In the genomic region with DNA sequence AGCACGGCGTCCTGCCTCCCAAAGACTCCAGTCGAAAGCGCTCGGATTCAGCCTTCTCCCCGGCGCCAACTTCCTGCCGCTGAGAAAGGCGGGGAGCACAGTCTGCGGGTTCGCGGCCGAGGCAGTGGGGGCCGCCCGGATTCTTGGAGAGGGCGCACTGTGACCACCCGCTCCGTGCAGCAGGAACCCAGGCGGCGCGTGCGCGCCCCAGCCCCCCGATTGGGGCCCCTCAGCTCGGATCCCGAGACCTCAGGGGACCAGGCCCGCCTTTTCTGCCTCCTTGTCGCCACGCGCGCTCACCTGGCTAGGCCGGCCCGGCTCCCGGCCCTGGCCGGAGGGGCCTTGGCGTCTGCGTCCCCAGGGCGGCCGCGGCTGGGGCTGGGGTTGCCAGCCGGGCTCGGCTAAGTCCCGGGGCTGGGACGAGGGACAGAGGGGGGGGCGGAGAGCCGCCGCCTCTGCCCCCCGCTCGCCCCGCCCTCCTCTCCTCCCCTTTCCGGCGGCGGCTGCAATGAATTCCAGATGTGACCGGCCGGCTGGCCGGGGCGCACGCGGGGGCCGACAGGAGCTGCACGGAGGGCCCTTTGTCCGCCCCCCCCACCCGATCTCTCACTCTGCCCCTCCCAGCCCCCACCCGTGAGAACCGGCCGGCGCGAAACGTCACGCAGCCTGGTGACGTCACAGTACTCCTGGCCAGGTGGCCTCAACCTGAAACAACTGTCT, we compare ENCODE assay signal across 8 cellular contexts. TPM values are rescaled to one million over a fixed set of nuclear protein-coding genes. Genes with fewer than 3 reads are reported as not detected.
A peak's percentile ranks its signal among the peaks of the same experiment; 100 is the strongest.
DNase-seq lines count a peak whose midpoint lies in the region; ATAC-seq and TF ChIP-seq lines count a peak whose summit lies in the region.

A gene with protein sequence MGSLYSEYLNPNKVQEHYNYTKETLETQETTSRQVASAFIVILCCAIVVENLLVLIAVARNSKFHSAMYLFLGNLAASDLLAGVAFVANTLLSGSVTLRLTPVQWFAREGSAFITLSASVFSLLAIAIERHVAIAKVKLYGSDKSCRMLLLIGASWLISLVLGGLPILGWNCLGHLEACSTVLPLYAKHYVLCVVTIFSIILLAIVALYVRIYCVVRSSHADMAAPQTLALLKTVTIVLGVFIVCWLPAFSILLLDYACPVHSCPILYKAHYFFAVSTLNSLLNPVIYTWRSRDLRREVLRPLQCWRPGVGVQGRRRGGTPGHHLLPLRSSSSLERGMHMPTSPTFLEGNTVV (minus strand): TSS at position 428 of the 720 bp plus-strand sequence. CDS start 6,426 bp downstream, outside the sequence.

- POLR2A ChIA-PET in activated CD4-positive, alpha-beta memory T cell treated with anti-CD3 and anti-CD28 coated beads, Interleukin-2, amount 10 ng/mL, durations not matched to agents 7 days and 5 days (lab: Charles Lee) = interaction anchor here (1.3 kb wide), 3 partner anchors 19 to 39 kb away, joined by 3 to 4 read pairs (median 3); partner anchors contain the start of gene DNMT1

- DNase-seq in GM06990 (ENCODE audit: extremely low read depth, insufficient read length) (peak; percentile 90), NCI-H748 treated with DMSO at 0.1 percent for 48 hours (lab: John Stamatoyannopoulos, UW) (peak; percentile 43), lung microvascular endothelial cell (ENCODE audit: low read depth in 2 of 2) (peak; percentile 44 to 63)
- peak; percentile 71 for DNase-seq in activated CD4-positive, alpha-beta memory T cell treated with anti-CD3 and anti-CD28 coated beads, Interleukin-2, amount 10 ng/mL, durations not matched to agents 7 days and 5 days
- peak; percentile 69 for DNase-seq in effector CD4-positive, alpha-beta T cell
- DNase-seq in stimulated activated CD8-positive, alpha-beta memory T cell treated with anti-CD3 and anti-CD28 coated beads, Interleukin-12 subunit alpha, Interleukin-12 subunit beta, amount 100 ng/mL, for 4 hours (ENCODE audit: low read depth) = peak; percentile 58

- H3K36me3 ChIP-seq in GM06990 (ENCODE audit: control insufficient read depth, insufficient read depth, low read length) = no peaks in the 10 kb centered on the region

- no peaks in the 10 kb centered on the region for H3K9me3 Mint-ChIP-seq in activated CD4-positive, alpha-beta memory T cell treated with anti-CD3 and anti-CD28 coated beads, Interleukin-2, amount 10 ng/mL, durations not matched to agents 7 days and 5 days

- H3K4me3 Mint-ChIP-seq in activated CD4-positive, alpha-beta memory T cell treated with anti-CD3 and anti-CD28 coated beads, Interleukin-2, amount 10 ng/mL, durations not matched to agents 7 days and 5 days = peak within 1 kb of the TSS; percentile 86

- peaks cover 25% of the 10 kb centered on the region for H3K4me1 Mint-ChIP-seq in activated CD4-positive, alpha-beta memory T cell treated with anti-CD3 and anti-CD28 coated beads, Interleukin-2, amount 10 ng/mL, durations not matched to agents 7 days and 5 days

- CTCF ChIA-PET in activated CD4-positive, alpha-beta memory T cell treated with anti-CD3 and anti-CD28 coated beads, Interleukin-2, amount 10 ng/mL, durations not matched to agents 7 days and 5 days (lab: Charles Lee) = interaction anchor here (0.9 to 3.8 kb wide), 4 partner anchors 11 to 36 kb away, joined by 3 to 19 read pairs (median 4); partner anchors contain the start of gene DNMT1

- peak; percentile 38 for ATAC-seq in HG03039 (IDR thresholded peaks at IDR 0.05; ENCODE audit: unreplicated experiment)
- ATAC-seq in HG03469 (IDR thresholded peaks at IDR 0.05; ENCODE audit: unreplicated experiment) = no peak

- peak within 1 kb of the TSS; percentile 91 for H3K4me3 ChIP-seq in GM06990 (replicated peaks; ENCODE audit: low read depth, low read length)

- H3K27me3 ChIP-seq in GM06990 (replicated peaks; ENCODE audit: control insufficient read depth, insufficient read depth, low read length) = no peaks in the 10 kb centered on the region

- H3K27ac Mint-ChIP-seq in activated CD4-positive, alpha-beta memory T cell treated with anti-CD3 and anti-CD28 coated beads, Interleukin-2, amount 10 ng/mL, durations not matched to agents 7 days and 5 days = peak within 1 kb of the TSS; percentile 52

- no peaks in the 10 kb centered on the region for H3K36me3 Mint-ChIP-seq in activated CD4-positive, alpha-beta memory T cell treated with anti-CD3 and anti-CD28 coated beads, Interleukin-2, amount 10 ng/mL, durations not matched to agents 7 days and 5 days (ENCODE audit: low read depth)

- no peaks in the 10 kb centered on the region for H3K27me3 Mint-ChIP-seq in activated CD4-positive, alpha-beta memory T cell treated with anti-CD3 and anti-CD28 coated beads, Interleukin-2, amount 10 ng/mL, durations not matched to agents 7 days and 5 days

- TF ChIP-seq CTCF in GM06990 (IDR thresholded peaks at IDR 0.05; ENCODE audit: insufficient read depth, low read length, poor library complexity, severe bottlenecking) = no peak

RNA-seq across cellular contexts. Expression of the gene that starts here (rescaled TPM):
- total RNA-seq in activated CD4-positive, alpha-beta memory T cell treated with anti-CD3 and anti-CD28 coated beads, Interleukin-2, amount 10 ng/mL, durations not matched to agents 7 days and 5 days = 10 to 100 TPM in 1 of 2 experiments, 1 to 10 TPM in 1; 9.5 to 10.6 TPM
- total RNA-seq in lung microvascular endothelial cell = 0.20 and 0.44 TPM in 2 replicates

Comparison
In these comparisons a context has a peak if more than half of its experiments do, and no peak if none do; other contexts are left out.
1. Peak in DNase-seq in lung microvascular endothelial cell; RNA of the gene not detected or under 1 TPM.